In the genomic region with DNA sequence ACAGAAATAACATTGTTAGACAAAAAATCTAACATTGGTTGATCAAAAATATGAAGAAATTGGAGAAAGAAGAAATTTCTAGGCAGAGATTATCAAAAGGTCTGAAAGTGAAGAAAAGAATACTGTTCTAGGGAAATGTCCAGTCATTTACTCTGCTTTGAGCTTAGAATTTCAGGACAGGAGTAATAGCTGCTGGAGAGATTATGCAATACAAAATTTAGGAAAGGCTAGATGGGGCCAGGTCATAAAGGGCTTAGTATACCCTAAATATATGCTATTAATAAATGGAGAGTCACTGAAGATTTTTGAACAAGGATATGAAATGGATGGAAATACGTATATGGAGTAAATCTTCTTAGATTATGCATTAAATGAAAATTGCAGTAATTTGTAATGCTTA, we compare ENCODE assay signal across 18 cellular contexts.
A peak's percentile ranks its signal among the peaks of the same experiment; 100 is the strongest.
DNase-seq lines count a peak whose midpoint lies in the region; ATAC-seq and TF ChIP-seq lines count a peak whose summit lies in the region.
"Had no signal": no experiment of that assay in that cellular context is flagged by ENCODE, and none has a peak within 500 bp of the region (broad histone marks: within the 10 kb centered on the region; RNA-seq: fewer than 3 reads in every experiment).

No MANE protein-coding gene starts in this region.

- H3K27me3 Mint-ChIP-seq in glutamatergic neuron (ENCODE audit: unreplicated experiment) (no peaks in the 10 kb centered on the region), nephron progenitor cell (ENCODE audit: low read depth, poor library complexity) (peaks cover 2% of the 10 kb centered on the region), HFFc6 (ENCODE audit: insufficient read depth) (no peaks in the 10 kb centered on the region)
- H3K27me3 Mint-ChIP-seq: CD4-positive, alpha-beta T cell had no signal

- H3K36me3 Mint-ChIP-seq in glutamatergic neuron (ENCODE audit: unreplicated experiment) = no peaks in the 10 kb centered on the region
- peaks cover 24% of the 10 kb centered on the region for H3K36me3 Mint-ChIP-seq in nephron progenitor cell (ENCODE audit: low read depth)
- no peaks in the 10 kb centered on the region for H3K36me3 Mint-ChIP-seq in HFFc6 (ENCODE audit: low read depth)

- H3K27ac Mint-ChIP-seq in glutamatergic neuron (ENCODE audit: unreplicated experiment) (peak overlapping the region; percentile 82), nephron progenitor cell (peak overlapping the region; percentile 14), HFFc6 (no peak overlapping the region)
- H3K27ac Mint-ChIP-seq: CD4-positive, alpha-beta T cell had no signal

- TF ChIP-seq CTCF in glutamatergic neuron (IDR thresholded peaks at IDR 0.05; ENCODE audit: partially characterized antibody, unreplicated experiment) (no peak), nephron progenitor cell (IDR thresholded peaks at IDR 0.05) (no peak), HFFc6 (IDR thresholded peaks at IDR 0.05) (no peak), left lung (IDR thresholded peaks at IDR 0.05) (no peak)

- H3K9me3 Mint-ChIP-seq in glutamatergic neuron (ENCODE audit: unreplicated experiment) (peaks cover 8% of the 10 kb centered on the region), nephron progenitor cell (peaks cover 1% of the 10 kb centered on the region), HFFc6 (no peaks in the 10 kb centered on the region)
- H3K9me3 Mint-ChIP-seq: GM23338, H9 had no signal

- H3K4me1 Mint-ChIP-seq in glutamatergic neuron (ENCODE audit: low read depth, unreplicated experiment) (peaks cover 45% of the 10 kb centered on the region), nephron progenitor cell (peaks cover 63% of the 10 kb centered on the region), HFFc6 (ENCODE audit: low read depth) (peaks cover 22% of the 10 kb centered on the region)

- H3K4me3 ChIP-seq in left lung = no peak overlapping the region
- H3K4me3 ChIP-seq: BLaER1 treated with 17β-estradiol and CSF1 and Interleukin-3, amounts not matched to agents 10 nM and 100 nM; GM23338; MG63; SK-N-MC had no signal

- DNase-seq in Right ventricle myocardium superior (no peak), cardiac septum (ENCODE audit: low spot score) (no peak), glutamatergic neuron (no peak), nephron progenitor cell (no peak), HFFc6 (no peak), left lung (no peak), A172 (ENCODE audit: low spot score) (no peak), amniotic stem cell (lab: John Stamatoyannopoulos, UW) (no peak)
- DNase-seq: 8988T; CD4-positive, alpha-beta T cell; H9; KG1; NCI-H2107; RPMI8226 had no signal

- peak; percentile 53 for ATAC-seq in Right ventricle myocardium superior (ENCODE audit: poor library complexity)
- no peak for ATAC-seq in left lung
- ATAC-seq: GM23338 had no signal

- H3K4me3 Mint-ChIP-seq in glutamatergic neuron (ENCODE audit: unreplicated experiment) = no peak overlapping the region
- no peak overlapping the region for H3K4me3 Mint-ChIP-seq in nephron progenitor cell
- no peak overlapping the region for H3K4me3 Mint-ChIP-seq in HFFc6
- H3K4me3 Mint-ChIP-seq: CD4-positive, alpha-beta T cell; GM23338; H9 had no signal

- no peaks in the 10 kb centered on the region for H3K27me3 ChIP-seq in left lung
- H3K27me3 ChIP-seq: BLaER1 treated with 17β-estradiol and CSF1 and Interleukin-3, amounts not matched to agents 10 nM and 100 nM; MG63 had no signal

- intact Hi-C loops in Right ventricle myocardium superior (cut with DNase I) (no loop called here), cardiac septum (cut with DNase I) (no loop called here), left lung (cut with DNase I) (no loop called here)

- H3K4me1 ChIP-seq in left lung = no peaks in the 10 kb centered on the region
- H3K4me1 ChIP-seq: BLaER1 treated with 17β-estradiol and CSF1 and Interleukin-3, amounts not matched to agents 10 nM and 100 nM had no signal

- H3K9me3 ChIP-seq in left lung = no peaks in the 10 kb centered on the region
- H3K9me3 ChIP-seq: BLaER1 treated with 17β-estradiol and CSF1 and Interleukin-3, amounts not matched to agents 10 nM and 100 nM; MG63 had no signal

- no peaks in the 10 kb centered on the region for H3K36me3 ChIP-seq in left lung
- H3K36me3 ChIP-seq: BLaER1 treated with 17β-estradiol and CSF1 and Interleukin-3, amounts not matched to agents 10 nM and 100 nM; MG63 had no signal

- no peak overlapping the region for H3K27ac ChIP-seq in left lung
- H3K27ac ChIP-seq: BLaER1 treated with 17β-estradiol and CSF1 and Interleukin-3, amounts not matched to agents 10 nM and 100 nM had no signal
